Comparison of ENCODE assay signal across 15 cellular contexts in genomic region chr1:222844108-222844779, GRCh38. TPM values are rescaled to one million over a fixed set of nuclear protein-coding genes. Genes with fewer than 3 reads are reported as not detected.
A peak's percentile ranks its signal among the peaks of the same experiment; 100 is the strongest.
DNase-seq lines count a peak whose midpoint lies in the region; ATAC-seq and TF ChIP-seq lines count a peak whose summit lies in the region.
"Had no signal": no experiment of that assay in that cellular context is flagged by ENCODE, and none has a peak within 500 bp of the region (broad histone marks: within the 10 kb centered on the region; RNA-seq: fewer than 3 reads in every experiment).

No MANE protein-coding gene starts in this region.

- no peak overlapping the region for H2BK120ac ChIP-seq in mesenchymal stem cell (ENCODE audit: low read depth, low read length)

- no peaks in the 10 kb centered on the region for H3K9me3 ChIP-seq in SK-N-MC (ENCODE audit: low read depth, low read length)
- no peaks in the 10 kb centered on the region for H3K9me3 ChIP-seq in mesenchymal stem cell (ENCODE audit: control insufficient read depth, low read length)
- no peaks in the 10 kb centered on the region for H3K9me3 ChIP-seq in thyroid gland

- H3K4me1 ChIP-seq in mesenchymal stem cell (ENCODE audit: control insufficient read depth, insufficient read depth, low read depth, low read length) = no peaks in the 10 kb centered on the region
- no peaks in the 10 kb centered on the region for H3K4me1 ChIP-seq in thyroid gland

- H2BK15ac ChIP-seq in mesenchymal stem cell (ENCODE audit: low read depth, poor library complexity, severe bottlenecking) = no peak overlapping the region

- in situ Hi-C loops in Caki2 (cut with HindIII; ENCODE audit: low pct_unique_long_range_greater_than_20kb, low sequenced_read_pairs) = no loop called here

- no peak overlapping the region for H3K4me2 ChIP-seq in mesenchymal stem cell (ENCODE audit: low read length, poor library complexity, severe bottlenecking)

- no peak overlapping the region for H2BK5ac ChIP-seq in mesenchymal stem cell (ENCODE audit: low read depth, low read length, poor library complexity, severe bottlenecking)

- TF ChIP-seq CTCF in thyroid gland (IDR thresholded peaks at IDR 0.05) = no peak

- DNase-seq in Caki2 (ENCODE audit: low read depth) = peak; percentile 72
- no peak for DNase-seq in SK-N-MC (ENCODE audit: low read depth, low spot score)
- DNase-seq in fibroblast of gingiva (ENCODE audit: low read depth) = peak; percentile 59
- no peak for DNase-seq in mesenchymal stem cell
- DNase-seq in thyroid gland = no peak
- DNase-seq in stimulated activated naive CD4-positive, alpha-beta T cell treated with Interleukin-2 at 50 U/mL for 16 hours (lab: John Stamatoyannopoulos, UW) = no peak
- no peak for DNase-seq in activated CD4-positive, alpha-beta T cell treated with anti-CD3 and anti-CD28 coated beads, Interleukin-2, amount 10 ng/mL, durations not matched to agents 7 days and 5 days
- DNase-seq: DMS 273 treated with DMSO at 0.1 percent for 48 hours; effector CD8-positive, alpha-beta T cell; head of caudate nucleus; mammary epithelial cell; NCI-H1694 treated with DMSO at 0.1 percent for 48 hours had no signal

- CTCF ChIA-PET in activated CD4-positive, alpha-beta T cell treated with anti-CD3 and anti-CD28 coated beads, Interleukin-2, amount 10 ng/mL, durations not matched to agents 7 days and 5 days (lab: Charles Lee) = no interaction called here

- no peak overlapping the region for H2AK5ac ChIP-seq in mesenchymal stem cell (ENCODE audit: low read length, severe bottlenecking)

- intact Hi-C loops in thyroid gland (cut with DNase I) = no loop called here

- H3K36me3 ChIP-seq in SK-N-MC (ENCODE audit: insufficient read depth, low read length) (no peaks in the 10 kb centered on the region), mesenchymal stem cell (ENCODE audit: control insufficient read depth in 1 of 2, insufficient read depth in 2 of 2, low read depth in 1 of 2, low read length in 2 of 2) (no peaks in the 10 kb centered on the region), thyroid gland (no peaks in the 10 kb centered on the region)
- H3K36me3 ChIP-seq: cardiac muscle cell had no signal

- H3K4me3 ChIP-seq in SK-N-MC (peak overlapping the region; percentile 44), mesenchymal stem cell (ENCODE audit: insufficient read depth in 1 of 2, low read depth in 1 of 2, low read length in 2 of 2) (peak overlapping the region in 1 of 2 experiments; percentile 55), thyroid gland (replicated peaks in 1 of 3) (no peak overlapping the region)
- H3K4me3 ChIP-seq: cardiac muscle cell had no signal

- POLR2A ChIA-PET in activated CD4-positive, alpha-beta T cell treated with anti-CD3 and anti-CD28 coated beads, Interleukin-2, amount 10 ng/mL, durations not matched to agents 7 days and 5 days (lab: Charles Lee) = no interaction called here

- no peak overlapping the region for H3K27ac Mint-ChIP-seq in activated CD4-positive, alpha-beta T cell treated with anti-CD3 and anti-CD28 coated beads, Interleukin-2, amount 10 ng/mL, durations not matched to agents 7 days and 5 days
- H3K27ac Mint-ChIP-seq: stimulated activated naive CD8-positive, alpha-beta T cell treated with anti-CD3 and anti-CD28 coated beads, Interleukin-15, Interleukin-2, amounts not matched to agents 100 ng/mL and 50 ng/mL, for 24 hours had no signal

- no peak overlapping the region for H4K8ac ChIP-seq in mesenchymal stem cell (ENCODE audit: low read length)

- H3K27me3 ChIP-seq in mesenchymal stem cell (ENCODE audit: control insufficient read depth in 1 of 2, insufficient read depth in 1 of 2, low read length in 2 of 2) (no peaks in the 10 kb centered on the region), thyroid gland (no peaks in the 10 kb centered on the region)
- H3K27me3 ChIP-seq: cardiac muscle cell had no signal

- no peak for ATAC-seq in GM19023 (IDR thresholded peaks at IDR 0.05; ENCODE audit: unreplicated experiment)

- H3K27ac ChIP-seq in SK-N-MC = peak overlapping the region; percentile 70
- H3K27ac ChIP-seq in mesenchymal stem cell (ENCODE audit: low read length, poor library complexity, severe bottlenecking) = no peak overlapping the region
- no peak overlapping the region for H3K27ac ChIP-seq in thyroid gland
- H3K27ac ChIP-seq: cardiac muscle cell had no signal

- H3K14ac ChIP-seq in mesenchymal stem cell (ENCODE audit: low read length in 2 of 2) = no peak overlapping the region

- no peak overlapping the region for H3K4ac ChIP-seq in mesenchymal stem cell (ENCODE audit: low read depth in 1 of 2, low read length in 2 of 2)

- H3K23ac ChIP-seq in mesenchymal stem cell (ENCODE audit: low read length in 2 of 2) = no peak overlapping the region

- no peak overlapping the region for H4K91ac ChIP-seq in mesenchymal stem cell (ENCODE audit: low read length)

- H2BK12ac ChIP-seq in mesenchymal stem cell (ENCODE audit: low read length in 2 of 2) = no peak overlapping the region

- TF ChIP-seq POLR2A in thyroid gland (IDR thresholded peaks at IDR 0.05) = no peak

- no peaks in the 10 kb centered on the region for H3K27me3 Mint-ChIP-seq in activated CD4-positive, alpha-beta T cell treated with anti-CD3 and anti-CD28 coated beads, Interleukin-2, amount 10 ng/mL, durations not matched to agents 7 days and 5 days
- H3K27me3 Mint-ChIP-seq: stimulated activated naive CD8-positive, alpha-beta T cell treated with anti-CD3 and anti-CD28 coated beads, Interleukin-15, Interleukin-2, amounts not matched to agents 100 ng/mL and 50 ng/mL, for 24 hours had no signal

- H3K4me3 Mint-ChIP-seq in activated CD4-positive, alpha-beta T cell treated with anti-CD3 and anti-CD28 coated beads, Interleukin-2, amount 10 ng/mL, durations not matched to agents 7 days and 5 days = no peak overlapping the region
- H3K4me3 Mint-ChIP-seq: stimulated activated naive CD8-positive, alpha-beta T cell treated with anti-CD3 and anti-CD28 coated beads, Interleukin-15, Interleukin-2, amounts not matched to agents 100 ng/mL and 50 ng/mL, for 24 hours had no signal

- WGBS in mesenchymal stem cell = 90% methylated on average over 2 of the region's 5 CpGs
- WGBS in thyroid gland, 2 donors = 89 to 91% methylated on average over 5 of the region's 5 CpGs

- peaks cover 10% of the 10 kb centered on the region for H3K79me1 ChIP-seq in mesenchymal stem cell (replicated peaks; ENCODE audit: low read length, poor library complexity, severe bottlenecking)

- H3K36me3 Mint-ChIP-seq in activated CD4-positive, alpha-beta T cell treated with anti-CD3 and anti-CD28 coated beads, Interleukin-2, amount 10 ng/mL, durations not matched to agents 7 days and 5 days (ENCODE audit: low read depth) = no peaks in the 10 kb centered on the region

- H3K18ac ChIP-seq in mesenchymal stem cell (ENCODE audit: low read depth in 1 of 2, low read length in 2 of 2) = no peak overlapping the region

- no peaks in the 10 kb centered on the region for H3K9me3 Mint-ChIP-seq in activated CD4-positive, alpha-beta T cell treated with anti-CD3 and anti-CD28 coated beads, Interleukin-2, amount 10 ng/mL, durations not matched to agents 7 days and 5 days
- H3K9me3 Mint-ChIP-seq: stimulated activated naive CD8-positive, alpha-beta T cell treated with anti-CD3 and anti-CD28 coated beads, Interleukin-15, Interleukin-2, amounts not matched to agents 100 ng/mL and 50 ng/mL, for 24 hours had no signal

- H3K9ac ChIP-seq in SK-N-MC (ENCODE audit: insufficient read length) = peak overlapping the region; percentile 30
- peak overlapping the region; percentile 82 for H3K9ac ChIP-seq in mesenchymal stem cell (ENCODE audit: low read length)

- H3K4me1 Mint-ChIP-seq in activated CD4-positive, alpha-beta T cell treated with anti-CD3 and anti-CD28 coated beads, Interleukin-2, amount 10 ng/mL, durations not matched to agents 7 days and 5 days = no peaks in the 10 kb centered on the region

- no peak overlapping the region for H2AFZ ChIP-seq in mesenchymal stem cell (ENCODE audit: low read depth, low read length)

RNA-seq across cellular contexts. Expression of gene DISP1, which starts 29.4 kb away (rescaled TPM):
- total RNA-seq in Caki2 (2014; rRNA removed; shearing (Covaris generic); ENCODE audit: low replicate concordance) = 3.9 and 6.8 TPM in 2 replicates
- 2.6 TPM for polyA plus RNA-seq in mesenchymal stem cell (2013, experiment 1 of 2)
- 2.5 TPM for polyA plus RNA-seq in mesenchymal stem cell (2013, experiment 2 of 2)
- 10 to 100 TPM; 11.5 to 21.4 (median 15.9) TPM for total RNA-seq in thyroid gland
- total RNA-seq in activated CD4-positive, alpha-beta T cell treated with anti-CD3 and anti-CD28 coated beads, Interleukin-2, amount 10 ng/mL, durations not matched to agents 7 days and 5 days = 1 to 10 TPM; 2.3 to 2.9 TPM

Comparison
In these comparisons a context has a peak if more than half of its experiments do, and no peak if none do; other contexts are left out.
1. DNase-seq: peak in Caki2 (single experiment) and fibroblast of gingiva (single experiment); none in SK-N-MC (single experiment), mesenchymal stem cell (single experiment), thyroid gland (0 of 2), stimulated activated naive CD4-positive, alpha-beta T cell treated with Interleukin-2 at 50 U/mL for 16 hours (single experiment) and activated CD4-positive, alpha-beta T cell treated with anti-CD3 and anti-CD28 coated beads, Interleukin-2, amount 10 ng/mL, durations not matched to agents 7 days and 5 days (single experiment).